ENCODE assay signal across 8 cellular contexts in the genomic region with DNA sequence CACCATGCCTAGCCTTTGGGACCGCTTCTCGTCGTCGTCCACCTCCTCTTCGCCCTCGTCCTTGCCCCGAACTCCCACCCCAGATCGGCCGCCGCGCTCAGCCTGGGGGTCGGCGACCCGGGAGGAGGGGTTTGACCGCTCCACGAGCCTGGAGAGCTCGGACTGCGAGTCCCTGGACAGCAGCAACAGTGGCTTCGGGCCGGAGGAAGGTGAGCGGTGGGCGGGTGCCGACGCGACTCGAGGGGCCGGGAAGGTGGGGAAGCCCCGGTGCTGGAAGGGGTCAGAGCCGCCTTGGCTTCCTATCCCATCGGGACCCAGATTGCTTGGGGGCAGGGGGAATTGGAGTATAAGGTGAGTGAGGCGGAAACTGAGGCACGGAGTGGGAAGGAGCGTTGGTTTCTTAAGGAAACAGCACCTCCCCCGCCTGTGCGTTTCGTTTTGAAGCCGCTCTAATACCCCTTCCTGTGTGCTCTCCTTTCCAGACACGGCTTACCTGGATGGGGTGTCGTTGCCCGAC. TPM values are rescaled to one million over a fixed set of nuclear protein-coding genes. Genes with fewer than 3 reads are reported as not detected.
DNase-seq lines count a peak whose midpoint lies in the region; ATAC-seq and TF ChIP-seq lines count a peak whose summit lies in the region.

No MANE protein-coding gene starts in this region.

- H3K27ac Mint-ChIP-seq in IgD-negative memory B cell: peak overlapping the region; percentile 94 to 96 (median 95)
- peak overlapping the region; percentile 100 for H3K27ac Mint-ChIP-seq in chondrocyte (ENCODE audit: unreplicated experiment)
- peak overlapping the region; percentile 97 for H3K27ac Mint-ChIP-seq in mesothelial cell of epicardium

- 1% methylated on average over 40 of the region's 40 CpGs for WGBS in aorta, 2 donors

- H3K27me3 Mint-ChIP-seq in IgD-negative memory B cell: no peaks in the 10 kb centered on the region
- no peaks in the 10 kb centered on the region for H3K27me3 Mint-ChIP-seq in chondrocyte (ENCODE audit: low read depth)
- H3K27me3 Mint-ChIP-seq in mesothelial cell of epicardium (ENCODE audit: low read depth): no peaks in the 10 kb centered on the region

- intact Hi-C loops in aorta (cut with DNase I): loop anchor here (1.0 to 5.0 kb wide), 4 partner anchors 57 to 59 kb away; partner anchors contain the start of genes ANAPC16 (in 1 of the 2) and ASCC1 (in 1 of the 2)

- H3K36me3 Mint-ChIP-seq in IgD-negative memory B cell (peaks cover 7% of the 10 kb centered on the region), chondrocyte (ENCODE audit: low read depth) (peaks cover 20% of the 10 kb centered on the region), mesothelial cell of epicardium (peaks cover 8% of the 10 kb centered on the region)

- peak overlapping the region; percentile 97 to 99 (median 99) for H3K4me3 Mint-ChIP-seq in IgD-negative memory B cell
- H3K4me3 Mint-ChIP-seq in chondrocyte (ENCODE audit: unreplicated experiment): peak overlapping the region; percentile 88
- peak overlapping the region; percentile 93 for H3K4me3 Mint-ChIP-seq in mesothelial cell of epicardium

- TF ChIP-seq CTCF in GM12865 (IDR thresholded peaks at IDR 0.05; ENCODE audit: insufficient read depth, low read depth, low read length, missing control alignments) (no peak), chondrocyte (IDR thresholded peaks at IDR 0.05) (no peak), mesothelial cell of epicardium (IDR thresholded peaks at IDR 0.05; ENCODE audit: unreplicated experiment) (no peak)

- H3K9me3 ChIP-seq in aorta (ENCODE audit: control insufficient read depth, low read length): no peaks in the 10 kb centered on the region

- no peaks in the 10 kb centered on the region for H3K36me3 ChIP-seq in aorta (ENCODE audit: control insufficient read depth in 1 of 2, insufficient read depth in 2 of 2, low read length in 1 of 2)

- peaks cover 17 to 31% (median 23%) of the 10 kb centered on the region in 3 donors for H3K4me1 Mint-ChIP-seq in IgD-negative memory B cell
- H3K4me1 Mint-ChIP-seq in chondrocyte (ENCODE audit: low read depth): peaks cover 45% of the 10 kb centered on the region
- H3K4me1 Mint-ChIP-seq in mesothelial cell of epicardium: peaks cover 45% of the 10 kb centered on the region

- H3K27me3 ChIP-seq in aorta (ENCODE audit: control insufficient read depth in 1 of 2, insufficient read depth in 2 of 2, low read length in 1 of 2): peaks cover 0 to 2% of the 10 kb centered on the region in 2 donors

- peak; percentile 11 for ATAC-seq in aorta (ENCODE audit: low FRiP score)
- ATAC-seq in GM21390 (IDR thresholded peaks at IDR 0.05; ENCODE audit: unreplicated experiment): no peak

- H3K9me3 Mint-ChIP-seq in IgD-negative memory B cell (no peaks in the 10 kb centered on the region), chondrocyte (ENCODE audit: low read depth) (no peaks in the 10 kb centered on the region), mesothelial cell of epicardium (no peaks in the 10 kb centered on the region)

- DNase-seq in GM12865 (ENCODE audit: low read depth): no peak
- peak; percentile 92 for DNase-seq in chondrocyte (ENCODE audit: low spot score)
- DNase-seq in mesothelial cell of epicardium (ENCODE audit: low spot score in 2 of 2, unreplicated experiment in 2 of 2): no peak
- peak in 1 of 2 donors; percentile 84 for DNase-seq in aorta
- no peak for DNase-seq in T-helper 9 cell
- no peak for DNase-seq in NCI-H187 (lab: John Stamatoyannopoulos, UW)

- H3K27ac ChIP-seq in aorta (ENCODE audit: low read depth in 1 of 2, low read length in 2 of 2): peak overlapping the region in 1 of 2 donors; percentile 30

- H3K4me3 ChIP-seq in GM12865 (ENCODE audit: low read depth, low read length) (peak overlapping the region; percentile 93), aorta (ENCODE audit: low read length in 2 of 2) (peak overlapping the region; percentile 15 to 52)

- H3K4me1 ChIP-seq in aorta (ENCODE audit: control insufficient read depth in 1 of 2, insufficient read depth in 2 of 2, low read length in 2 of 2): no peaks in the 10 kb centered on the region

RNA-seq across cellular contexts. Expression of gene DDIT4, which starts 0.5 kb away (rescaled TPM):
- polyA plus RNA-seq in IgD-negative memory B cell: 79.9 TPM
- 68.5 to 241 TPM (median 227 TPM) in 3 replicates for total RNA-seq in chondrocyte
- 61.6 to 62.5 TPM (median 61.9 TPM) in 3 replicates for total RNA-seq in mesothelial cell of epicardium
- total RNA-seq in aorta: 100 to 1,000 TPM; 104 to 126 TPM
- polyA plus RNA-seq in aorta: 10 to 100 TPM; 55.9 to 96.5 TPM

RNA-seq across cellular contexts. Expression of gene ASCC1, which starts 58.2 kb away (rescaled TPM):
- polyA plus RNA-seq in IgD-negative memory B cell (24.8 TPM), aorta (10 to 100 TPM; 19.7 to 22.3 TPM)
- total RNA-seq in chondrocyte (31.6 to 36.8 TPM (median 35.4 TPM) in 3 replicates), mesothelial cell of epicardium (35.2 to 36.6 TPM (median 36.4 TPM) in 3 replicates), aorta (10 to 100 TPM; 23.3 to 32.3 TPM)

RNA-seq across cellular contexts. Expression of gene ANAPC16, which starts 58.5 kb away (rescaled TPM):
- polyA plus RNA-seq in IgD-negative memory B cell (426 TPM), aorta (100 to 1,000 TPM; 165 to 281 TPM)
- total RNA-seq in chondrocyte (48.5 to 54.4 TPM (median 52.9 TPM) in 3 replicates), mesothelial cell of epicardium (74.3 to 80.5 TPM (median 78.7 TPM) in 3 replicates), aorta (10 to 100 TPM; 70.7 to 75.7 TPM)
